Comparison of ENCODE assay signal across 27 cellular contexts in the genomic region with DNA sequence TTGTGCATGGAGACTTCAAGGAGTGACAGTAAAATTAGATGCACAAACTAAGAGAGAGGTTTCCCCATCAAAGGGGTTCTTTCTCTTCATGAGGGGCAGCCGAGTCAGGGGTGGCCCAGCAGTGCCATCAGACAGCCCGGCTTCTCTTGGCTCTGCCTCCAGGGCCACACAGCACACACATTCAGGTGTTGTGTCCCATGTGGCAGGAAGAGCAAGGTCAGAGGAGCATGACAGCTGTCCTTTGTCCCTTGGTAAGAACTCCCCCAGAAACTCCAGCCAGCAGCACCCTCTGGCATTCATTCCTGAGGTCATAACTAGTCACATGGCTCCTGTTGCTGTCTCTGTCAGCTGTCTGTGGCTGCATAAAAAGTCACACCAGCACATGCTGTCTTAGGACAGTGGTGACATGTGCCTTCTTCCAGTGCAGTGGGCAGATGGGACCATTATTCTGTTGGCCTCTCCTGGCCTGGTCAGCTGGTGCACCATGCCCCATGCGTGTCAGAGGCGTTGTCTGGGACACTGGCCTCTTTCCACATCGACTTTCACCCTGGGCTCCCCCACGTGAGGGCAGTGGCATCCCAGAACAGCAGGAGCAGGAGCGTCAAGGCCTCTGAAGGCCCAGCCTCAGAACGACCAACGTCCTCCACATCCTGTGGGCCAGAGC.
DNase-seq lines count a peak whose midpoint lies in the region; ATAC-seq and TF ChIP-seq lines count a peak whose summit lies in the region.
"Had no signal": no experiment of that assay in that cellular context is flagged by ENCODE, and none has a peak within 500 bp of the region (broad histone marks: within the 10 kb centered on the region; RNA-seq: fewer than 3 reads in every experiment).

No MANE protein-coding gene starts in this region.

- peaks cover 0 to 8% (median 0%) of the 10 kb centered on the region in 9 donors for H3K4me1 ChIP-seq in heart right ventricle
- H3K4me1 ChIP-seq in upper lobe of right lung, result no peaks in the 10 kb centered on the region
- H3K4me1 ChIP-seq: ascending aorta, tibial artery had no signal

- no peak overlapping the region for H3K4me3 Mint-ChIP-seq in activated naive CD8-positive, alpha-beta T cell treated with anti-CD3 and anti-CD28 coated beads, Interleukin-2, amount 10 ng/mL, durations not matched to agents 7 days and 5 days
- H3K4me3 Mint-ChIP-seq in activated naive CD8-positive, alpha-beta T cell treated with anti-CD3 and anti-CD28 coated beads for 36 hours, result no peak overlapping the region
- H3K4me3 Mint-ChIP-seq in neural crest cell, result no peak overlapping the region
- H3K4me3 Mint-ChIP-seq in activated naive CD4-positive, alpha-beta T cell treated with anti-CD3 and anti-CD28 coated beads for 36 hours, result no peak overlapping the region
- H3K4me3 Mint-ChIP-seq: activated T-cell treated with anti-CD3 and anti-CD28 coated beads, Interleukin-2, amount 50 U/mL, for 24 hours; CD8-positive, alpha-beta memory T cell; IgD-negative memory B cell; T-helper 2 cell treated with Interferon-gamma antibody and Interleukin-4, amounts not matched to agents 5 μg/mL and 100 μg/mL, for 36 hours had no signal

- whole genome bisulfite sequencing in heart right ventricle, 2 donors, result 55 to 67% methylated on average over 9 of the region's 9 CpGs

- H3K36me3 ChIP-seq in heart right ventricle (peaks cover 0 to 100% (median 71%) of the 10 kb centered on the region in 9 donors), upper lobe of right lung (peaks cover 81% of the 10 kb centered on the region)

- intact Hi-C loops in heart right ventricle (cut with DNase I), result loop anchor here in 1 of 10 donors (10.0 kb wide), 1 partner anchor 142 kb away; no protein-coding TSS in a partner anchor
- intact Hi-C loops in upper lobe of right lung (cut with DNase I), result no loop called here
- intact Hi-C loops in activated naive CD4-positive, alpha-beta T cell treated with anti-CD3 and anti-CD28 coated beads for 36 hours (cut with micrococcal nuclease), result no loop called here

- no peaks in the 10 kb centered on the region for H3K9me3 Mint-ChIP-seq in activated naive CD8-positive, alpha-beta T cell treated with anti-CD3 and anti-CD28 coated beads, Interleukin-2, amount 10 ng/mL, durations not matched to agents 7 days and 5 days
- no peaks in the 10 kb centered on the region for H3K9me3 Mint-ChIP-seq in activated naive CD8-positive, alpha-beta T cell treated with anti-CD3 and anti-CD28 coated beads for 36 hours
- H3K9me3 Mint-ChIP-seq in neural crest cell, result no peaks in the 10 kb centered on the region
- H3K9me3 Mint-ChIP-seq in activated naive CD4-positive, alpha-beta T cell treated with anti-CD3 and anti-CD28 coated beads for 36 hours, result no peaks in the 10 kb centered on the region
- H3K9me3 Mint-ChIP-seq: activated T-cell treated with anti-CD3 and anti-CD28 coated beads, Interleukin-2, amount 50 U/mL, for 24 hours; CD8-positive, alpha-beta memory T cell; IgD-negative memory B cell; T-helper 2 cell treated with Interferon-gamma antibody and Interleukin-4, amounts not matched to agents 5 μg/mL and 100 μg/mL, for 36 hours had no signal

- no peaks in the 10 kb centered on the region for H3K36me3 Mint-ChIP-seq in activated naive CD8-positive, alpha-beta T cell treated with anti-CD3 and anti-CD28 coated beads, Interleukin-2, amount 10 ng/mL, durations not matched to agents 7 days and 5 days
- H3K36me3 Mint-ChIP-seq in activated naive CD8-positive, alpha-beta T cell treated with anti-CD3 and anti-CD28 coated beads for 36 hours, result no peaks in the 10 kb centered on the region
- H3K36me3 Mint-ChIP-seq in neural crest cell (ENCODE audit: low read depth), result peaks cover 8% of the 10 kb centered on the region
- no peaks in the 10 kb centered on the region for H3K36me3 Mint-ChIP-seq in activated naive CD4-positive, alpha-beta T cell treated with anti-CD3 and anti-CD28 coated beads for 36 hours (ENCODE audit: low read depth)
- H3K36me3 Mint-ChIP-seq: CD8-positive, alpha-beta memory T cell had no signal

- H3K27ac Mint-ChIP-seq in activated naive CD8-positive, alpha-beta T cell treated with anti-CD3 and anti-CD28 coated beads, Interleukin-2, amount 10 ng/mL, durations not matched to agents 7 days and 5 days, result peak overlapping the region; percentile 32
- H3K27ac Mint-ChIP-seq in activated naive CD8-positive, alpha-beta T cell treated with anti-CD3 and anti-CD28 coated beads for 36 hours, result no peak overlapping the region
- H3K27ac Mint-ChIP-seq in neural crest cell (ENCODE audit: unreplicated experiment), result peak overlapping the region; percentile 35
- no peak overlapping the region for H3K27ac Mint-ChIP-seq in activated naive CD4-positive, alpha-beta T cell treated with anti-CD3 and anti-CD28 coated beads for 36 hours
- H3K27ac Mint-ChIP-seq: activated T-cell treated with anti-CD3 and anti-CD28 coated beads, Interleukin-2, amount 50 U/mL, for 24 hours; CD8-positive, alpha-beta memory T cell; IgD-negative memory B cell; T-helper 2 cell treated with Interferon-gamma antibody and Interleukin-4, amounts not matched to agents 5 μg/mL and 100 μg/mL, for 36 hours had no signal

- CTCF ChIA-PET in activated naive CD4-positive, alpha-beta T cell treated with anti-CD3 and anti-CD28 coated beads for 36 hours (lab: Charles Lee), result no interaction called here

- POLR2A ChIA-PET in activated naive CD8-positive, alpha-beta T cell treated with anti-CD3 and anti-CD28 coated beads, Interleukin-2, amount 10 ng/mL, durations not matched to agents 7 days and 5 days (lab: Charles Lee), result interaction anchor here (0.6 kb wide), 1 partner anchor 28 kb away, joined by 3 read pairs; no protein-coding TSS in a partner anchor

- no peak for ATAC-seq in activated naive CD8-positive, alpha-beta T cell treated with anti-CD3 and anti-CD28 coated beads, Interleukin-2, amount 10 ng/mL, durations not matched to agents 7 days and 5 days (ENCODE audit: low read depth)
- peak; percentile 14 to 86 (median 46) for ATAC-seq in heart right ventricle
- peak; percentile 38 for ATAC-seq in upper lobe of right lung
- ATAC-seq in GM21360 (IDR thresholded peaks at IDR 0.05; ENCODE audit: unreplicated experiment), result no peak

- TF ChIP-seq CTCF in heart right ventricle (IDR thresholded peaks at IDR 0.05) (no peak), neural crest cell (conservative IDR thresholded peaks at IDR 0.05) (no peak), upper lobe of right lung (IDR thresholded peaks at IDR 0.05) (no peak)

- H3K4me1 Mint-ChIP-seq in activated naive CD8-positive, alpha-beta T cell treated with anti-CD3 and anti-CD28 coated beads, Interleukin-2, amount 10 ng/mL, durations not matched to agents 7 days and 5 days, result peaks cover 1% of the 10 kb centered on the region
- H3K4me1 Mint-ChIP-seq in activated naive CD8-positive, alpha-beta T cell treated with anti-CD3 and anti-CD28 coated beads for 36 hours, result no peaks in the 10 kb centered on the region
- H3K4me1 Mint-ChIP-seq in neural crest cell, result no peaks in the 10 kb centered on the region
- H3K4me1 Mint-ChIP-seq in activated naive CD4-positive, alpha-beta T cell treated with anti-CD3 and anti-CD28 coated beads for 36 hours (ENCODE audit: low read depth), result no peaks in the 10 kb centered on the region
- H3K4me1 Mint-ChIP-seq: CD8-positive, alpha-beta memory T cell had no signal

- H3K27me3 Mint-ChIP-seq in activated naive CD8-positive, alpha-beta T cell treated with anti-CD3 and anti-CD28 coated beads, Interleukin-2, amount 10 ng/mL, durations not matched to agents 7 days and 5 days, result no peaks in the 10 kb centered on the region
- no peaks in the 10 kb centered on the region for H3K27me3 Mint-ChIP-seq in activated naive CD8-positive, alpha-beta T cell treated with anti-CD3 and anti-CD28 coated beads for 36 hours
- no peaks in the 10 kb centered on the region for H3K27me3 Mint-ChIP-seq in neural crest cell (ENCODE audit: low read depth)
- no peaks in the 10 kb centered on the region for H3K27me3 Mint-ChIP-seq in activated naive CD4-positive, alpha-beta T cell treated with anti-CD3 and anti-CD28 coated beads for 36 hours (ENCODE audit: low read depth)
- H3K27me3 Mint-ChIP-seq: activated T-cell treated with anti-CD3 and anti-CD28 coated beads, Interleukin-2, amount 50 U/mL, for 24 hours; CD8-positive, alpha-beta memory T cell; IgD-negative memory B cell had no signal

- DNase-seq in activated naive CD8-positive, alpha-beta T cell treated with anti-CD3 and anti-CD28 coated beads, Interleukin-2, amount 10 ng/mL, durations not matched to agents 7 days and 5 days, result no peak
- no peak for DNase-seq in activated naive CD8-positive, alpha-beta T cell treated with anti-CD3 and anti-CD28 coated beads for 36 hours
- DNase-seq in heart right ventricle (no peak), neural crest cell (ENCODE audit: low read depth, low spot score) (no peak), upper lobe of right lung (no peak), HuH-7 (ENCODE audit: low spot score) (no peak)
- no peak for DNase-seq in activated naive CD4-positive, alpha-beta T cell treated with anti-CD3 and anti-CD28 coated beads for 36 hours
- DNase-seq: activated CD4-positive, alpha-beta T cell treated with anti-CD3 and anti-CD28 coated beads for 48 hours; activated naive CD4-positive, alpha-beta T cell treated with Interleukin-2 at 50 U/mL for 16 hours; activated T-cell treated with anti-CD3 and anti-CD28 coated beads, Interleukin-2, amount 50 U/mL, for 24 hours; CD8-positive, alpha-beta memory T cell; cerebellar nuclear complex; effector CD4-positive, alpha-beta T cell; NCI-H1105; NCI-H2029 treated with DMSO at 0.1 percent for 48 hours; NCI-H226; NCI-H774; occipital lobe; stimulated activated naive CD4-positive, alpha-beta T cell treated with Interleukin-2 at 50 U/mL for 16 hours; tibial artery had no signal

- H3K9me3 ChIP-seq in heart right ventricle (no peaks in the 10 kb centered on the region), upper lobe of right lung (no peaks in the 10 kb centered on the region)
- H3K9me3 ChIP-seq: ascending aorta, tibial artery had no signal

- H3K4me3 ChIP-seq in heart right ventricle, result no peak overlapping the region
- no peak overlapping the region for H3K4me3 ChIP-seq in upper lobe of right lung
- H3K4me3 ChIP-seq: ascending aorta, lung, tibial artery had no signal

- H3K27ac ChIP-seq in heart right ventricle, result peak overlapping the region in 7 of 10 donors; percentile 8 to 44 (median 23)
- no peak overlapping the region for H3K27ac ChIP-seq in upper lobe of right lung
- H3K27ac ChIP-seq: 22Rv1, ascending aorta, tibial artery, VCaP had no signal

- H3K27me3 ChIP-seq in heart right ventricle (no peaks in the 10 kb centered on the region), upper lobe of right lung (no peaks in the 10 kb centered on the region)
- H3K27me3 ChIP-seq: ascending aorta, tibial artery had no signal

Comparison
In these comparisons a context has a peak if more than half of its experiments do, and no peak if none do; other contexts are left out.
1. H3K27ac Mint-ChIP-seq: peak in activated naive CD8-positive, alpha-beta T cell treated with anti-CD3 and anti-CD28 coated beads, Interleukin-2, amount 10 ng/mL, durations not matched to agents 7 days and 5 days (single experiment) and neural crest cell (single experiment); none in activated naive CD8-positive, alpha-beta T cell treated with anti-CD3 and anti-CD28 coated beads for 36 hours (single experiment) and activated naive CD4-positive, alpha-beta T cell treated with anti-CD3 and anti-CD28 coated beads for 36 hours (single experiment).
2. ATAC-seq: peak in heart right ventricle (8 of 8) and upper lobe of right lung (single experiment); none in activated naive CD8-positive, alpha-beta T cell treated with anti-CD3 and anti-CD28 coated beads, Interleukin-2, amount 10 ng/mL, durations not matched to agents 7 days and 5 days (single experiment) and GM21360 (single experiment).